In the genomic region with DNA sequence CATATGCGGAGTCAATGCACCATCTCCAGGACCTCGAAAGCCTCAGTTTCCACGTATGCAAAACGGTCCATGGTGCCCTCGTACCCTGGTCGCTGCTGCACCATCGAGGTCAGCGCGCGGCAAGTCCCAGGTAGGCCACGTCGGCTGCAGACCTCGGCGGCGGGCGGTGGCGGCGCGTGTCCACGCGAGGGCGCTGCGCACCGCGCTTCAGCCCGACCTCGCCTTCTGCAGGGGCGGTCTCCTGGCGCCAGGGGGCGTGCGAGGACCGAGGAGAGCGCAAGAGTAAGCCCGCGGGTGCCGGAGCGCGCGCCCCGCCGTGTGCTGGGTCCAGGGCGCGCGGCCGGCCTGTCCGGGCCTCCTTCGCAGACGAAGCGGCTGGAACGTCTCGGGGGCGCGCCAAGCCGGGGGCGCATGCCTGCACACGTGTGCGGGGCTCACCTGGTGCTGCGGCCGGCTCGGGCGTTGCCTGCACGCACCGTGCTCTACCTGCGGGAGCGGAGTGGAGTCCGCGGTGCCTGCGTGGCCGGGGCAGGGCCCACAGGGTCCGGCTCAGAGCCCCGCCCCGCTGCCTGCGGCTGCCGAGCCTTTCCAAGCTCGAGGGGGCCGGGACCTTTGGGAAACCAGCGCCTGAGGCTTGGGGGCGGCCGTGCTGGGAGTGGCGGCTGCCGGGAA, we compare ENCODE assay signal across 8 cellular contexts. TPM values are rescaled to one million over a fixed set of nuclear protein-coding genes. Genes with fewer than 3 reads are reported as not detected.
DNase-seq lines count a peak whose midpoint lies in the region; ATAC-seq and TF ChIP-seq lines count a peak whose summit lies in the region.

No MANE protein-coding gene starts in this region.

- no peaks in the 10 kb centered on the region for H3K27me3 ChIP-seq in kidney epithelial cell (ENCODE audit: control insufficient read depth, insufficient read depth, low read length)

- peak; percentile 61 for TF ChIP-seq CTCF in kidney epithelial cell (IDR thresholded peaks at IDR 0.05; ENCODE audit: insufficient read depth, low read length, poor library complexity, severe bottlenecking)

- DNase-seq in NCI-H1417 (lab: John Stamatoyannopoulos, UW) (peak; percentile 60 to 73 (median 73)), NCI-H1417 treated with DMSO at 0.1 percent for 48 hours (lab: John Stamatoyannopoulos, UW) (no peak), NCI-H2029 (lab: John Stamatoyannopoulos, UW) (peak; percentile 49), cerebellar cortex (ENCODE audit: low spot score) (peak; percentile 76), kidney epithelial cell (ENCODE audit: low read depth) (peak; percentile 26)
- peak; percentile 73 to 88 (median 81) for DNase-seq in stimulated activated CD4-positive, alpha-beta T cell treated with anti-CD3 and anti-CD28 coated beads, Interleukin-12 subunit alpha, Interleukin-12 subunit beta, amount 100 ng/mL, for 48 hours (ENCODE audit: low read depth in 2 of 3, low spot score in 1 of 3)

- H3K4me3 ChIP-seq in kidney epithelial cell (ENCODE audit: low read depth, low read length) = peak overlapping the region; percentile 54

- peak; percentile 81 for ATAC-seq in HG02852 (IDR thresholded peaks at IDR 0.05; ENCODE audit: unreplicated experiment)
- peak; percentile 85 to 90 for ATAC-seq in activated CD4-positive, CD25-positive, alpha-beta regulatory T cell treated with anti-CD3 and anti-CD28 coated beads, Interleukin-2, amount 50 U/mL, for 24 hours

- no peaks in the 10 kb centered on the region for H3K36me3 ChIP-seq in kidney epithelial cell (ENCODE audit: control insufficient read depth, insufficient read depth, low read length)

RNA-seq across cellular contexts. Expression of gene GLRX3, which starts 54.0 kb away (rescaled TPM):
- total RNA-seq in kidney epithelial cell = 136 and 192 TPM in 2 replicates
